15 cellular contexts compared by ENCODE assay signal in genomic region chr20:50248104-50248631, GRCh38. TPM values are rescaled to one million over a fixed set of nuclear protein-coding genes. Genes with fewer than 3 reads are reported as not detected.
DNase-seq lines count a peak whose midpoint lies in the region; ATAC-seq, FAIRE-seq and TF ChIP-seq lines count a peak whose summit lies in the region.
"Had no signal": no experiment of that assay in that cellular context is flagged by ENCODE, and none has a peak within 500 bp of the region (broad histone marks: within the 10 kb centered on the region; RNA-seq: fewer than 3 reads in every experiment).

No MANE protein-coding gene starts in this region.

- no peaks in the 10 kb centered on the region for H3K9me3 Mint-ChIP-seq in naive thymus-derived CD4-positive, alpha-beta T cell
- H3K9me3 Mint-ChIP-seq: activated T-cell treated with anti-CD3 and anti-CD28 coated beads, Interleukin-2, amount 50 U/mL, for 4 hours; stimulated activated naive CD8-positive, alpha-beta T cell treated with anti-CD3 and anti-CD28 coated beads, Interleukin-15, Interleukin-2, amounts not matched to agents 100 ng/mL and 50 ng/mL, for 24 hours had no signal

- H3K18ac ChIP-seq in H1 (ENCODE audit: extremely low read depth, low read length): no peak overlapping the region

- no peaks in the 10 kb centered on the region for H3K36me3 ChIP-seq in H1 (ENCODE audit: control insufficient read depth in 2 of 4, insufficient read depth in 4 of 4, low read length in 3 of 4)
- H3K36me3 ChIP-seq in naive thymus-derived CD4-positive, alpha-beta T cell (ENCODE audit: control insufficient read depth in 2 of 3, insufficient read depth in 3 of 3, low read length in 3 of 3): no peaks in the 10 kb centered on the region
- H3K36me3 ChIP-seq: WERI-Rb-1 had no signal

- no peak overlapping the region for H3K14ac ChIP-seq in H1 (ENCODE audit: insufficient read length)

- H2BK5ac ChIP-seq in H1 (ENCODE audit: low read depth, low read length): no peak overlapping the region

- H3K4me1 Mint-ChIP-seq in naive thymus-derived CD4-positive, alpha-beta T cell: peaks cover 0 to 7% (median 0%) of the 10 kb centered on the region in 7 donors

- H3K4ac ChIP-seq in H1 (replicated peaks; ENCODE audit: insufficient read length, low read depth, low read length): no peak overlapping the region

- H3K9ac ChIP-seq in H1 (replicated peaks in 1 of 4; ENCODE audit: extremely low read depth in 1 of 4, low read depth in 3 of 4, low read length in 3 of 4): no peak overlapping the region

- H2BK120ac ChIP-seq in H1 (replicated peaks; ENCODE audit: low read depth, low read length): no peak overlapping the region

- H3K27ac Mint-ChIP-seq in naive thymus-derived CD4-positive, alpha-beta T cell: no peak overlapping the region
- H3K27ac Mint-ChIP-seq: stimulated activated naive CD8-positive, alpha-beta T cell treated with anti-CD3 and anti-CD28 coated beads, Interleukin-15, Interleukin-2, amounts not matched to agents 100 ng/mL and 50 ng/mL, for 24 hours had no signal

- no peak overlapping the region for H3K56ac ChIP-seq in H1 (replicated peaks; ENCODE audit: insufficient read length, low read depth, low read length)

- H3K79me1 ChIP-seq in H1 (ENCODE audit: low read depth, low read length): no peaks in the 10 kb centered on the region

- H3K4me3 ChIP-seq in AG09309 (ENCODE audit: control insufficient read depth, low read depth, low read length) (no peak overlapping the region), H1 (ENCODE audit: extremely low read depth in 1 of 4, insufficient read depth in 2 of 4, low read depth in 3 of 4, low read length in 4 of 4) (no peak overlapping the region)
- H3K4me3 ChIP-seq in naive thymus-derived CD4-positive, alpha-beta T cell (ENCODE audit: low read length): no peak overlapping the region

- peaks cover 0 to 5% (median 0%) of the 10 kb centered on the region in 5 donors for H3K27me3 Mint-ChIP-seq in naive thymus-derived CD4-positive, alpha-beta T cell
- H3K27me3 Mint-ChIP-seq: stimulated activated naive CD8-positive, alpha-beta T cell treated with anti-CD3 and anti-CD28 coated beads, Interleukin-15, Interleukin-2, amounts not matched to agents 100 ng/mL and 50 ng/mL, for 24 hours had no signal

- no peaks in the 10 kb centered on the region for H3K9me3 ChIP-seq in H1 (ENCODE audit: insufficient read depth in 2 of 2, low read depth in 1 of 2, low read length in 1 of 2)
- no peaks in the 10 kb centered on the region for H3K9me3 ChIP-seq in naive thymus-derived CD4-positive, alpha-beta T cell (ENCODE audit: control insufficient read depth in 2 of 3, low read length in 3 of 3)

- H3K4me3 Mint-ChIP-seq in naive thymus-derived CD4-positive, alpha-beta T cell: no peak overlapping the region
- H3K4me3 Mint-ChIP-seq: activated T-cell treated with anti-CD3 and anti-CD28 coated beads, Interleukin-2, amount 50 U/mL, for 4 hours; stimulated activated naive CD8-positive, alpha-beta T cell treated with anti-CD3 and anti-CD28 coated beads, Interleukin-15, Interleukin-2, amounts not matched to agents 100 ng/mL and 50 ng/mL, for 24 hours had no signal

- peak overlapping the region; percentile 26; the same call in 1 of the 2 replicates for H4K8ac ChIP-seq in H1 (ENCODE audit: extremely low read depth, insufficient read depth, low read length)

- peak; percentile 37 for ATAC-seq in naive thymus-derived CD4-positive, alpha-beta T cell
- ATAC-seq: activated T-cell treated with anti-CD3 and anti-CD28 coated beads, Interleukin-2, amount 50 U/mL, for 4 hours had no signal

- H2AK5ac ChIP-seq in H1 (ENCODE audit: low read depth, low read length): no peak overlapping the region

- intact Hi-C loops in naive thymus-derived CD4-positive, alpha-beta T cell (cut with micrococcal nuclease): no loop called here

- H2BK20ac ChIP-seq in H1 (ENCODE audit: low read length): no peak overlapping the region

- H4K91ac ChIP-seq in H1 (replicated peaks; ENCODE audit: insufficient read length, low read length): no peak overlapping the region

- 88% methylated on average over 16 of the region's 17 CpGs; no CpG with 5 or more reads in 1 of the 2 experiments for WGBS in H1 (ENCODE audit: extremely low coverage in 1 of 2, insufficient coverage in 1 of 2, insufficient read length in 1 of 2, insufficient replicate concordance in 2 of 2, low coverage in 1 of 2, low lambda C conversion rate in 2 of 2, missing lambda C conversion rate in 1 of 2), 2 experiments

- no peak for TF ChIP-seq POLR2A in H1 (IDR thresholded peaks at IDR 0.05; ENCODE audit: control extremely low read depth in 1 of 2, low read depth in 2 of 2, low read length in 2 of 2)

- no peak for TF ChIP-seq CTCF in AG09309 (IDR thresholded peaks at IDR 0.05; ENCODE audit: control insufficient read depth, insufficient read depth, low read depth, low read length, missing control alignments)
- no peak for TF ChIP-seq CTCF in H1 (IDR thresholded peaks at IDR 0.05; ENCODE audit: control extremely low read depth in 1 of 3, insufficient read depth in 1 of 3, low read depth in 1 of 3, low read length in 3 of 3)

- H3K4me2 ChIP-seq in H1 (ENCODE audit: insufficient read depth in 1 of 2, low read depth in 2 of 2, low read length in 2 of 2): no peak overlapping the region

- H3K27ac ChIP-seq in H1 (ENCODE audit: low read depth, low read length): no peak overlapping the region
- H3K27ac ChIP-seq in naive thymus-derived CD4-positive, alpha-beta T cell (ENCODE audit: low read depth, low read length): no peak overlapping the region
- H3K27ac ChIP-seq: WERI-Rb-1 had no signal

- DNase-seq in AG09309 (ENCODE audit: low read depth) (peak; percentile 37), M059J (ENCODE audit: low read depth) (peak; percentile 89), H1 (ENCODE audit: low read depth in 1 of 2, low spot score in 2 of 2) (no peak), T-helper 9 cell (no peak), NAMALWA (ENCODE audit: low spot score) (no peak), NCI-H1417 (lab: John Stamatoyannopoulos, UW) (no peak), KBM-7 (no peak)
- DNase-seq in naive thymus-derived CD4-positive, alpha-beta T cell: no peak
- DNase-seq: activated T-cell treated with anti-CD3 and anti-CD28 coated beads, Interleukin-2, amount 50 U/mL, for 4 hours; nucleus accumbens; stimulated activated CD4-positive, alpha-beta T cell treated with anti-CD3 and anti-CD28 coated beads, Interleukin-2, amount 100 ng/mL, for 24 hours; WERI-Rb-1 had no signal

- H3K4me1 ChIP-seq in H1 (replicated peaks in 1 of 4; ENCODE audit: control insufficient read depth in 3 of 4, insufficient read depth in 4 of 4, low read length in 3 of 4): peaks cover 0 to 2% (median 0%) of the 10 kb centered on the region in 4 experiments; a peak in 1 of 7 replicates
- no peaks in the 10 kb centered on the region for H3K4me1 ChIP-seq in naive thymus-derived CD4-positive, alpha-beta T cell (ENCODE audit: control insufficient read depth in 2 of 2, insufficient read depth in 2 of 2, low read length in 2 of 2)

- FAIRE-seq in H1 (lab: Jason Lieb, UNC): no peak
- FAIRE-seq: bronchial epithelial cell, kidney had no signal

- no peaks in the 10 kb centered on the region for H4K20me1 ChIP-seq in H1 (replicated peaks in 1 of 2; ENCODE audit: control insufficient read depth in 1 of 2, insufficient read depth in 2 of 2, low read length in 2 of 2)

- H3K23me2 ChIP-seq in H1 (ENCODE audit: low read depth, low read length): no peaks in the 10 kb centered on the region

- TF ChIP-seq EP300 in H1 (IDR thresholded peaks at IDR 0.05; ENCODE audit: borderline replicate concordance in 1 of 2, low read depth in 2 of 2, low read length in 2 of 2): no peak

- no peak overlapping the region for H3K23ac ChIP-seq in H1 (ENCODE audit: insufficient read length)

- 0 out of 2 replicates have a peak overlapping the region, but pooled peaks have one; percentile 16 for H2BK15ac ChIP-seq in H1 (ENCODE audit: low read length)

- no peak overlapping the region for H2AFZ ChIP-seq in H1 (ENCODE audit: low read length)

- POLR2A ChIA-PET in H1 (lab: Charles Lee; ENCODE audit: partially characterized antibody): no interaction called here
- POLR2A ChIA-PET in naive thymus-derived CD4-positive, alpha-beta T cell (lab: Charles Lee): no interaction called here

- no peak overlapping the region for H2BK12ac ChIP-seq in H1 (ENCODE audit: low read depth, low read length)

- CTCF ChIA-PET in H1 (lab: Charles Lee; ENCODE audit: partially characterized antibody): interaction anchor here (1.0 to 1.6 kb wide), 4 partner anchors 22 to 269 kb away, joined by 3 to 6 read pairs (median 4); partner anchors contain the start of gene CEBPB
- CTCF ChIA-PET in naive thymus-derived CD4-positive, alpha-beta T cell (lab: Charles Lee): no interaction called here

- no peak for TF ChIP-seq RAD21 in H1 (IDR thresholded peaks at IDR 0.05 in 1 of 2, conservative IDR thresholded peaks at IDR 0.05 in 1 of 2; ENCODE audit: low read depth in 2 of 2, low read length in 2 of 2)

- H4K5ac ChIP-seq in H1 (ENCODE audit: insufficient read length, low read depth, low read length): no peak overlapping the region

- in situ Hi-C loops in KBM-7 (cut with MboI; ENCODE audit: low pct_unique_long_range_greater_than_20kb, low sequenced_read_pairs): no loop called here

- no peaks in the 10 kb centered on the region; a peak in 1 of 7 replicates for H3K27me3 ChIP-seq in H1 (replicated peaks in 1 of 4; ENCODE audit: control insufficient read depth in 3 of 4, extremely low read depth in 1 of 4, insufficient read depth in 3 of 4, low read length in 3 of 4)
- H3K27me3 ChIP-seq in naive thymus-derived CD4-positive, alpha-beta T cell (ENCODE audit: control insufficient read depth in 2 of 2, insufficient read depth in 2 of 2, low read length in 2 of 2): no peaks in the 10 kb centered on the region

- H3K79me2 ChIP-seq in H1 (ENCODE audit: control insufficient read depth in 1 of 2, insufficient read depth in 2 of 2, low read length in 2 of 2): no peaks in the 10 kb centered on the region

- H3K36me3 Mint-ChIP-seq in naive thymus-derived CD4-positive, alpha-beta T cell: no peaks in the 10 kb centered on the region

TF ChIP-seq in H1, 55 proteins besides CTCF, POLR2A, EP300 and RAD21 (continues in another document):
- TF ChIP-seq POU5F1 (IDR thresholded peaks at IDR 0.05; ENCODE audit: low read depth, low read length) (no peak), JUND (IDR thresholded peaks at IDR 0.05; ENCODE audit: low read length) (no peak), HDAC6 (IDR thresholded peaks at IDR 0.05; ENCODE audit: low read depth, low read length) (no peak)

RNA-seq across cellular contexts. Expression of gene CEBPB, which starts 57.5 kb away (rescaled TPM):
- 37.7 and 51.8 TPM in 2 replicates for total RNA-seq in M059J (2014; rRNA removed; shearing (Covaris generic))
- total RNA-seq in H1 (2021; fragmentation: NEBNext Ultra II Directional; extraction: Animal tissue kit (Norgen Biotek cat#: 25700)): 24.1 and 24.5 TPM in 2 replicates
- 7.1 and 13.1 TPM in 2 replicates for polyA plus RNA-seq in H1 (2011; rRNA removed)
- 16.1 TPM for polyA plus RNA-seq in H1 (2011; cell fraction: cytosol; rRNA removed)
- polyA plus RNA-seq in H1 (2011; cell fraction: nucleus; rRNA removed): 10.5 TPM
- polyA plus RNA-seq in H1 (2012, experiment 1 of 2): 6.1 to 8.3 TPM (median 7.2 TPM) in 4 replicates
- polyA plus RNA-seq in H1 (2012, experiment 2 of 2): 4.8 TPM
- 15.1 TPM for polyA plus RNA-seq in H1 (2013, experiment 1 of 2)
- 15.0 TPM for polyA plus RNA-seq in H1 (2013, experiment 2 of 2)
- polyA minus RNA-seq in H1 (2011; rRNA and poly(A)+ RNA removed): 1.3 and 1.4 TPM in 2 replicates
- polyA minus RNA-seq in H1 (2011; cell fraction: cytosol; rRNA and poly(A)+ RNA removed): 18.6 TPM
- 16.1 TPM for polyA minus RNA-seq in H1 (2011; cell fraction: nucleus; rRNA and poly(A)+ RNA removed)
- 100 to 1,000 TPM in 1 of 5 experiments, 10 to 100 TPM in 4; 27.8 to 201 (median 40.9) TPM for total RNA-seq in naive thymus-derived CD4-positive, alpha-beta T cell
- polyA plus RNA-seq in naive thymus-derived CD4-positive, alpha-beta T cell: 10 to 100 TPM; 12.8 to 14.4 TPM

Comparison
In these comparisons a context has a peak if more than half of its experiments do, and no peak if none do; other contexts are left out.
1. DNase-seq: peak in AG09309 (single experiment) and M059J (single experiment); none in H1 (0 of 2), naive thymus-derived CD4-positive, alpha-beta T cell (0 of 9), T-helper 9 cell (single experiment), NAMALWA (single experiment), NCI-H1417 (0 of 3) and KBM-7 (single experiment).